Comparison of ENCODE assay signal across 18 cellular contexts in genomic region chr18:79784965-79785770, GRCh38. TPM values are rescaled to one million over a fixed set of nuclear protein-coding genes. Genes with fewer than 3 reads are reported as not detected.
DNase-seq lines count a peak whose midpoint lies in the region; FAIRE-seq and TF ChIP-seq lines count a peak whose summit lies in the region.
"Had no signal": no experiment of that assay in that cellular context is flagged by ENCODE, and none has a peak within 500 bp of the region (broad histone marks: within the 10 kb centered on the region; RNA-seq: fewer than 3 reads in every experiment).

No MANE protein-coding gene starts in this region.

- H3K36me3 ChIP-seq in astrocyte (ENCODE audit: insufficient read depth, low read length) = no peaks in the 10 kb centered on the region
- H3K36me3 ChIP-seq: right atrium auricular region, stomach had no signal

- H3K9me3 Mint-ChIP-seq in astrocyte (ENCODE audit: unreplicated experiment) = peaks cover 7% of the 10 kb centered on the region
- H3K9me3 Mint-ChIP-seq in T-helper 2 cell treated with Interferon-gamma antibody and Interleukin-4, amounts not matched to agents 5 μg/mL and 100 μg/mL, for 36 hours = no peaks in the 10 kb centered on the region
- H3K9me3 Mint-ChIP-seq: WTC11 had no signal

- H3K27ac Mint-ChIP-seq in astrocyte (ENCODE audit: unreplicated experiment) = no peak overlapping the region
- H3K27ac Mint-ChIP-seq in T-helper 2 cell treated with Interferon-gamma antibody and Interleukin-4, amounts not matched to agents 5 μg/mL and 100 μg/mL, for 36 hours = no peak overlapping the region
- H3K27ac Mint-ChIP-seq: nephron progenitor cell, WTC11 had no signal

- DNase-seq in ACHN (peak; percentile 74), HT1080 (ENCODE audit: low read depth) (peak; percentile 45), astrocyte (ENCODE audit: low read depth) (no peak), myocyte (ENCODE audit: low read depth) (peak; percentile 59), GM19240 (ENCODE audit: insufficient read length, low spot score) (no peak), NCI-H128 (lab: John Stamatoyannopoulos, UW; ENCODE audit: unreplicated experiment) (no peak), DMS153 (lab: John Stamatoyannopoulos, UW) (no peak)
- DNase-seq in T-helper 2 cell treated with Interferon-gamma antibody and Interleukin-4, amounts not matched to agents 5 μg/mL and 100 μg/mL, for 36 hours (ENCODE audit: low spot score) = no peak
- DNase-seq: activated T-cell treated with anti-CD3 and anti-CD28 coated beads for 4 hours, hippocampal formation, left ventricle myocardium superior, NCI-H1105, NCI-H446 treated with DMSO at 0.1 percent for 48 hours, nephron progenitor cell, OCI-M1, stomach had no signal

- H3K4me3 ChIP-seq in astrocyte (ENCODE audit: insufficient read depth, low read depth, low read length) = no peak overlapping the region
- H3K4me3 ChIP-seq: right atrium auricular region, stomach had no signal

- no peaks in the 10 kb centered on the region for H3K4me1 ChIP-seq in astrocyte (ENCODE audit: insufficient read depth, low read length)

- H3K27me3 Mint-ChIP-seq in astrocyte (ENCODE audit: low read depth, unreplicated experiment) = peaks cover 55% of the 10 kb centered on the region
- peaks cover 26% of the 10 kb centered on the region for H3K27me3 Mint-ChIP-seq in T-helper 2 cell treated with Interferon-gamma antibody and Interleukin-4, amounts not matched to agents 5 μg/mL and 100 μg/mL, for 36 hours (ENCODE audit: low read depth)

- H3K79me2 ChIP-seq in astrocyte (ENCODE audit: insufficient read depth, low read length) = no peaks in the 10 kb centered on the region

- H3K4me2 ChIP-seq in astrocyte (ENCODE audit: low read length) = peak overlapping the region; percentile 30

- H2AFZ ChIP-seq in astrocyte (ENCODE audit: low read depth, low read length) = no peak overlapping the region

- no peak overlapping the region for H3K4me3 Mint-ChIP-seq in astrocyte (ENCODE audit: unreplicated experiment)
- no peak overlapping the region for H3K4me3 Mint-ChIP-seq in T-helper 2 cell treated with Interferon-gamma antibody and Interleukin-4, amounts not matched to agents 5 μg/mL and 100 μg/mL, for 36 hours
- H3K4me3 Mint-ChIP-seq: nephron progenitor cell, WTC11 had no signal

- H3K36me3 Mint-ChIP-seq in astrocyte (ENCODE audit: low read depth, unreplicated experiment) = peaks cover 2% of the 10 kb centered on the region
- no peaks in the 10 kb centered on the region for H3K36me3 Mint-ChIP-seq in T-helper 2 cell treated with Interferon-gamma antibody and Interleukin-4, amounts not matched to agents 5 μg/mL and 100 μg/mL, for 36 hours (ENCODE audit: low read depth)
- H3K36me3 Mint-ChIP-seq: WTC11 had no signal

- no peak overlapping the region for H3K27ac ChIP-seq in astrocyte (ENCODE audit: low read depth, low read length)
- H3K27ac ChIP-seq: right atrium auricular region, stomach had no signal

- no peak overlapping the region for H3K9ac ChIP-seq in astrocyte (ENCODE audit: low read length)

- H3K4me1 Mint-ChIP-seq in astrocyte (ENCODE audit: low read depth, unreplicated experiment) = no peaks in the 10 kb centered on the region
- H3K4me1 Mint-ChIP-seq in T-helper 2 cell treated with Interferon-gamma antibody and Interleukin-4, amounts not matched to agents 5 μg/mL and 100 μg/mL, for 36 hours (ENCODE audit: low read depth) = no peaks in the 10 kb centered on the region

- peaks cover 4% of the 10 kb centered on the region for H3K9me3 ChIP-seq in astrocyte (ENCODE audit: insufficient read depth, low read depth, low read length)
- H3K9me3 ChIP-seq: right atrium auricular region had no signal

- peaks cover 22% of the 10 kb centered on the region for H3K27me3 ChIP-seq in astrocyte (ENCODE audit: insufficient read depth, low read length)

- FAIRE-seq in astrocyte (lab: Jason Lieb, UNC) = no peak

- no peaks in the 10 kb centered on the region for H4K20me1 ChIP-seq in astrocyte (ENCODE audit: insufficient read depth, low read length)

- no peak for TF ChIP-seq CTCF in astrocyte (IDR thresholded peaks at IDR 0.05; ENCODE audit: insufficient read depth, low read depth, low read length)

- in situ Hi-C loops in ACHN (cut with HindIII; ENCODE audit: low pct_ligation_motif_present, low pct_unique_long_range_greater_than_20kb, low sequenced_read_pairs) = no loop called here

RNA-seq across cellular contexts. Expression of gene KCNG2, which starts 12.6 kb away (rescaled TPM):
- not detected in 2 replicates for total RNA-seq in HT1080 (2014; rRNA removed; shearing (Covaris generic))
- polyA plus RNA-seq in HT1080 (2015; cell fraction: cytosol; rRNA removed) = not detected in 2 replicates
- polyA plus RNA-seq in HT1080 (2015; cell fraction: nucleus; rRNA removed) = not detected in 2 replicates
- 0.16 TPM in 1 of 2 replicates, not detected in the other for total RNA-seq in astrocyte
- total RNA-seq in myocyte = 0.08 and 0.42 TPM in 2 replicates
- 0.15 TPM for polyA plus RNA-seq in myocyte (2012)
- total RNA-seq: left ventricle myocardium superior, right atrium auricular region had no signal

Comparison
In these comparisons a context has a peak if more than half of its experiments do, and no peak if none do; other contexts are left out.
1. DNase-seq: peak in ACHN (single experiment), HT1080 (single experiment) and myocyte (single experiment); none in astrocyte (single experiment), T-helper 2 cell treated with Interferon-gamma antibody and Interleukin-4, amounts not matched to agents 5 μg/mL and 100 μg/mL, for 36 hours (single experiment), GM19240 (single experiment), NCI-H128 (single experiment) and DMS153 (single experiment).